In the genomic region with DNA sequence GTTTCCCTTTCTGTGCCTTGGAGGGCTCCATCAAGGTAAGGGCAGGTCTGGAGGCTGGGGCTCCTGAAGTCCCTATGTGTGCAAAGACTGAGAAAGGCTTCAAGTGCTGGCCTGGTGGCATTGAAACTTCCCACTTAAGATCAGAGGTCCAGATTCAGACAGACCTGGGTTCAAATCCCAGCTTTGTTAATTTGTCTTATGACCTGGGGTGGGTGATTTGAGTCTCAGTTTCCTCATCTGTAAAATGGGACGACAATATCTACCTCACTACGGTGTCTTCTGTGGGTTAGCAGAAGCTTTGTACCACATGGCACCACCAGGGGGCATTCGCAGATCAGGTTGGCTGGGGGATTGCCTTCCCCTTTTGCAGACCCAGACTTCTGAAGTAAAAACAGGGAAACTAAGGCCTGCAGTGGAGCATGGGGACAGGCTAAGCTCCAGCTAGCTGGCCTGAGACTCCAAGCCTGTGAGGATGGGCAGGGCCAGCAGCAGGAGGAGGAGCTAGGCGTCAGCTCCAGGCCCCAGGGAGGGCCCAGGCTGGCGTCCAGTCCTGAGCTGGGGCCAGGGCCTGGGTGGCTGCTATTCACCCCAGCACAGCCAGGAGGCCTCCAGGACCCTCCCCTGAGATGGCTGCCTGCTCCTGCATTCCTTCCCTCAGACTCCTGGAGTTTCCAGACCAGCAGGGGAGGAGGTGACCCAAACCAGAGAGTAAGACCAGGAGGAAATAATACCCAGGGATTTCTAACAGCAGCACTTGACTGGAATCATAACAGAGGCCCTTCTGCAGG, we compare ENCODE assay signal across 8 cellular contexts. TPM values are rescaled to one million over a fixed set of nuclear protein-coding genes. Genes with fewer than 3 reads are reported as not detected.
DNase-seq lines count a peak whose midpoint lies in the region; ATAC-seq and TF ChIP-seq lines count a peak whose summit lies in the region.

No MANE protein-coding gene starts in this region.

- ATAC-seq in SK-N-SH treated with all-trans-retinoic acid at 6 μM for 48 hours: peak; percentile 80
- peak; percentile 48 to 53 for ATAC-seq in activated naive CD4-positive, alpha-beta T cell treated with anti-CD3 and anti-CD28 coated beads, Interleukin-2, amount 50 U/mL, for 72 hours
- no peak for ATAC-seq in HG02870 (IDR thresholded peaks at IDR 0.05; ENCODE audit: unreplicated experiment)

- H3K9me3 Mint-ChIP-seq in activated naive CD4-positive, alpha-beta T cell treated with anti-CD3 and anti-CD28 coated beads, Interleukin-2, amount 50 U/mL, for 72 hours: no peaks in the 10 kb centered on the region

- DNase-seq in DMS153 (lab: John Stamatoyannopoulos, UW) (peak; percentile 61), glomerular endothelial cell (ENCODE audit: extremely low read depth, low read depth, low spot score) (peak; percentile 62), nucleus accumbens (lab: John Stamatoyannopoulos, UW) (peak in 52 of 56 donors; percentile 28 to 91 (median 66)), stromal cell of bone marrow (ENCODE audit: low read depth) (peak; percentile 79)
- peak; percentile 91 for DNase-seq in Jurkat, Clone E6-1 (ENCODE audit: low read depth, low spot score)
- DNase-seq in activated naive CD4-positive, alpha-beta T cell treated with anti-CD3 and anti-CD28 coated beads, Interleukin-2, amount 50 U/mL, for 72 hours (ENCODE audit: low spot score in 2 of 2): peak; percentile 82 to 88

- H3K27ac Mint-ChIP-seq in activated naive CD4-positive, alpha-beta T cell treated with anti-CD3 and anti-CD28 coated beads, Interleukin-2, amount 50 U/mL, for 72 hours: peak overlapping the region; percentile 57 to 89

- H3K4me3 ChIP-seq in Jurkat, Clone E6-1 (ENCODE audit: low read length): peak overlapping the region; percentile 74

- no peaks in the 10 kb centered on the region for H3K36me3 Mint-ChIP-seq in activated naive CD4-positive, alpha-beta T cell treated with anti-CD3 and anti-CD28 coated beads, Interleukin-2, amount 50 U/mL, for 72 hours

TF ChIP-seq in SK-N-SH treated with all-trans-retinoic acid at 6 μM for 48 hours, 23 proteins besides CTCF, POLR2A, EP300 and RAD21:
- TF ChIP-seq, protein P1, sequence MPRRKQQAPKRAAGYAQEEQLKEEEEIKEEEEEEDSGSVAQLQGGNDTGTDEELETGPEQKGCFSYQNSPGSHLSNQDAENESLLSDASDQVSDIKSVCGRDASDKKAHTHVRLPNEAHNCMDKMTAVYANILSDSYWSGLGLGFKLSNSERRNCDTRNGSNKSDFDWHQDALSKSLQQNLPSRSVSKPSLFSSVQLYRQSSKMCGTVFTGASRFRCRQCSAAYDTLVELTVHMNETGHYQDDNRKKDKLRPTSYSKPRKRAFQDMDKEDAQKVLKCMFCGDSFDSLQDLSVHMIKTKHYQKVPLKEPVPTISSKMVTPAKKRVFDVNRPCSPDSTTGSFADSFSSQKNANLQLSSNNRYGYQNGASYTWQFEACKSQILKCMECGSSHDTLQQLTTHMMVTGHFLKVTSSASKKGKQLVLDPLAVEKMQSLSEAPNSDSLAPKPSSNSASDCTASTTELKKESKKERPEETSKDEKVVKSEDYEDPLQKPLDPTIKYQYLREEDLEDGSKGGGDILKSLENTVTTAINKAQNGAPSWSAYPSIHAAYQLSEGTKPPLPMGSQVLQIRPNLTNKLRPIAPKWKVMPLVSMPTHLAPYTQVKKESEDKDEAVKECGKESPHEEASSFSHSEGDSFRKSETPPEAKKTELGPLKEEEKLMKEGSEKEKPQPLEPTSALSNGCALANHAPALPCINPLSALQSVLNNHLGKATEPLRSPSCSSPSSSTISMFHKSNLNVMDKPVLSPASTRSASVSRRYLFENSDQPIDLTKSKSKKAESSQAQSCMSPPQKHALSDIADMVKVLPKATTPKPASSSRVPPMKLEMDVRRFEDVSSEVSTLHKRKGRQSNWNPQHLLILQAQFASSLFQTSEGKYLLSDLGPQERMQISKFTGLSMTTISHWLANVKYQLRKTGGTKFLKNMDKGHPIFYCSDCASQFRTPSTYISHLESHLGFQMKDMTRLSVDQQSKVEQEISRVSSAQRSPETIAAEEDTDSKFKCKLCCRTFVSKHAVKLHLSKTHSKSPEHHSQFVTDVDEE (CRISPR knock-in tag; IDR thresholded peaks at IDR 0.05): 0 out of 2 replicates have a peak, but pooled peaks have one; percentile 21
- TF ChIP-seq CSDC2 (CRISPR knock-in tag; IDR thresholded peaks at IDR 0.05): no peak

RNA-seq across cellular contexts. Expression of a gene that starts 1.5 kb away (rescaled TPM):
- polyA plus RNA-seq in Jurkat, Clone E6-1 (2012; ENCODE audit: insufficient read depth, insufficient read length): 12.7 TPM
- 1 to 10 TPM; 6.3 to 7.5 TPM for total RNA-seq in activated naive CD4-positive, alpha-beta T cell treated with anti-CD3 and anti-CD28 coated beads, Interleukin-2, amount 50 U/mL, for 72 hours
- total RNA-seq in glomerular endothelial cell: 13.4 and 18.2 TPM in 2 replicates

RNA-seq across cellular contexts. Expression of a gene that starts 21.2 kb away (rescaled TPM):
- polyA plus RNA-seq in Jurkat, Clone E6-1 (2012; ENCODE audit: insufficient read depth, insufficient read length): not detected
- total RNA-seq in activated naive CD4-positive, alpha-beta T cell treated with anti-CD3 and anti-CD28 coated beads, Interleukin-2, amount 50 U/mL, for 72 hours: 10 to 100 TPM; 16.1 to 40.4 TPM
- total RNA-seq in glomerular endothelial cell: not detected in 2 replicates

RNA-seq across cellular contexts. Expression of a gene that starts 38.9 kb away (rescaled TPM):
- polyA plus RNA-seq in Jurkat, Clone E6-1 (2012; ENCODE audit: insufficient read depth, insufficient read length): 24.0 TPM
- 10 to 100 TPM; 27.2 to 36.9 TPM for total RNA-seq in activated naive CD4-positive, alpha-beta T cell treated with anti-CD3 and anti-CD28 coated beads, Interleukin-2, amount 50 U/mL, for 72 hours
- 17.9 and 18.2 TPM in 2 replicates for total RNA-seq in glomerular endothelial cell

RNA-seq across cellular contexts. Expression of a gene that starts 41.3 kb away (rescaled TPM):
- 1.0 TPM for polyA plus RNA-seq in Jurkat, Clone E6-1 (2012; ENCODE audit: insufficient read depth, insufficient read length)
- total RNA-seq in activated naive CD4-positive, alpha-beta T cell treated with anti-CD3 and anti-CD28 coated beads, Interleukin-2, amount 50 U/mL, for 72 hours: 100 to 1,000 TPM in 1 of 2 donors, 10 to 100 TPM in 1; 68.9 to 522 TPM
- 16.6 and 25.2 TPM in 2 replicates for total RNA-seq in glomerular endothelial cell

Comparison
In these comparisons a context has a peak if more than half of its experiments do, and no peak if none do; other contexts are left out.
1. RNA of a gene that starts 21.2 kb away (total RNA-seq): 16.1 to 40.4 TPM in activated naive CD4-positive, alpha-beta T cell treated with anti-CD3 and anti-CD28 coated beads, Interleukin-2, amount 50 U/mL, for 72 hours; not detected in glomerular endothelial cell; every median in the first group is over 10 times any median in the second.
2. Peak in every context shown above with its lines, with median percentiles within 50 percentile points of each other: DNase-seq.